Comparison of ENCODE assay signal across 12 cellular contexts in the genomic region with DNA sequence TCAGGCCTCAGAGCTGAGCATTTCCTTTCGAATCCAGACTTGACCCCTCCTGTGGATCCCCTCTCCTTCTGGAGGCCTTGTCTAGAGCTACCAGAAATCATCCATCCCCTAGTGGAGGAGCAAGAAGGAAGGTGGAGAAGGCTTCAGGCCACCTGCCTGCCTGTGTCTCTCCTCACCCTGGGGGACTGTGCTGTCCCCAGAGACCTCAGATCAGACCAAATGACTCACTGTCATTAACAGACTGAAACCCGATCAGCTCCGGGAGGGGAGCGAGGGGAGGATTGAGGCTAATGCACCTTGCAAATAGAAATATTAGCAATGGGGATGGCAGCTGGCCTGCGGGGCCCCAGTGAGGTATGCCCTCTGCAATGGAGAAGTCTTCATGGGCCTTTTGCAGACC. TPM values are rescaled to one million over a fixed set of nuclear protein-coding genes. Genes with fewer than 3 reads are reported as not detected.
DNase-seq lines count a peak whose midpoint lies in the region; ATAC-seq, FAIRE-seq and TF ChIP-seq lines count a peak whose summit lies in the region.
"Had no signal": no experiment of that assay in that cellular context is flagged by ENCODE, and none has a peak within 500 bp of the region (broad histone marks: within the 10 kb centered on the region; RNA-seq: fewer than 3 reads in every experiment).

No MANE protein-coding gene starts in this region.

- POLR2A ChIA-PET in CD4-positive, alpha-beta memory T cell (lab: Charles Lee; ENCODE audit: partially characterized antibody), result no interaction called here

- DNase-seq in GM18507 (ENCODE audit: extremely low spot score, insufficient read length, low read depth) (peak; percentile 81), kidney (peak; percentile 9), transverse colon (no peak), H54 (ENCODE audit: insufficient read length, low spot score) (no peak), NCI-H187 treated with DMSO at 0.1 percent for 48 hours (lab: John Stamatoyannopoulos, UW) (no peak)
- no peak for DNase-seq in CD4-positive, alpha-beta memory T cell
- DNase-seq: activated CD4-positive, CD25-positive, alpha-beta regulatory T cell treated with anti-CD3 and anti-CD28 coated beads, Interleukin-2, amount 50 U/mL, for 72 hours; NCI-H2081 treated with DMSO at 0.1 percent for 48 hours; trophoblast cell had no signal

- peaks cover 4 to 15% of the 10 kb centered on the region in 2 donors for H3K4me1 ChIP-seq in kidney (ENCODE audit: control insufficient read depth in 1 of 2, insufficient read depth in 1 of 2, low read depth in 1 of 2, low read length in 2 of 2)
- H3K4me1 ChIP-seq in CD4-positive, alpha-beta memory T cell (ENCODE audit: insufficient read depth, low read length), result no peaks in the 10 kb centered on the region
- peaks cover 0 to 7% (median 0%) of the 10 kb centered on the region in 4 donors for H3K4me1 ChIP-seq in transverse colon

- TF ChIP-seq POLR2A in transverse colon (IDR thresholded peaks at IDR 0.05) (no peak), H54 (IDR thresholded peaks at IDR 0.05; ENCODE audit: low read depth, low read length) (no peak)

- H3K36me3 Mint-ChIP-seq in CD4-positive, alpha-beta memory T cell, result no peaks in the 10 kb centered on the region

- 67% methylated on average over 5 of the region's 5 CpGs; no CpG with 5 or more reads in 1 of the 2 donors for WGBS in transverse colon (ENCODE audit: low coverage in 1 of 2), 2 donors

- H3K27me3 ChIP-seq in CD4-positive, alpha-beta memory T cell (ENCODE audit: insufficient read depth, low read length), result no peaks in the 10 kb centered on the region
- no peaks in the 10 kb centered on the region for H3K27me3 ChIP-seq in transverse colon

- H3K27ac Mint-ChIP-seq in CD4-positive, alpha-beta memory T cell, result no peak overlapping the region

- TF ChIP-seq EP300 in transverse colon (IDR thresholded peaks at IDR 0.05; ENCODE audit: low read depth), result no peak

- H3K27me3 Mint-ChIP-seq in CD4-positive, alpha-beta memory T cell, result peaks cover 2 to 8% of the 10 kb centered on the region in 2 donors

- no peak overlapping the region for H3K4me3 ChIP-seq in kidney (ENCODE audit: low read length in 2 of 2)
- H3K4me3 ChIP-seq in CD4-positive, alpha-beta memory T cell (ENCODE audit: low read length in 2 of 2), result no peak overlapping the region
- no peak overlapping the region for H3K4me3 ChIP-seq in transverse colon
- H3K4me3 ChIP-seq: skin epidermis had no signal

- CTCF ChIA-PET in CD4-positive, alpha-beta memory T cell (lab: Charles Lee; ENCODE audit: partially characterized antibody), result interaction anchor here (1.0 to 3.5 kb wide), 4 partner anchors 8 to 134 kb away, joined by 3 to 20 read pairs (median 4); no protein-coding TSS in a partner anchor

- intact Hi-C loops in kidney (cut with DNase I) (no loop called here), transverse colon (cut with DNase I; ENCODE audit: low total_unique reads) (no loop called here)
- intact Hi-C loops in CD4-positive, alpha-beta memory T cell (cut with micrococcal nuclease), result no loop called here

- H3K4me1 Mint-ChIP-seq in CD4-positive, alpha-beta memory T cell, result no peaks in the 10 kb centered on the region

- H3K9me3 Mint-ChIP-seq in CD4-positive, alpha-beta memory T cell, result no peaks in the 10 kb centered on the region

- no peak overlapping the region for H3K9ac ChIP-seq in kidney (ENCODE audit: low read length in 2 of 2)

- in situ Hi-C loops in transverse colon (cut with MboI; ENCODE audit: low pct_ligation_motif_present in 1 of 4, low pct_unique_long_range_greater_than_20kb in 1 of 4, low sequenced_read_pairs in 3 of 4), result no loop called here

- ATAC-seq in GM21528 (IDR thresholded peaks at IDR 0.05; ENCODE audit: low FRiP score, unreplicated experiment) (peak; percentile 56), HG03520 (IDR thresholded peaks at IDR 0.05; ENCODE audit: unreplicated experiment) (peak; percentile 78)

- H3K4me3 Mint-ChIP-seq in CD4-positive, alpha-beta memory T cell, result no peak overlapping the region

- no peaks in the 10 kb centered on the region for H3K36me3 ChIP-seq in kidney (ENCODE audit: control insufficient read depth in 1 of 2, insufficient read depth in 2 of 2, low read length in 2 of 2)
- H3K36me3 ChIP-seq in CD4-positive, alpha-beta memory T cell (ENCODE audit: insufficient read depth, low read length), result no peaks in the 10 kb centered on the region
- no peaks in the 10 kb centered on the region for H3K36me3 ChIP-seq in transverse colon

- FAIRE-seq in GM18507 (lab: Jason Lieb, UNC) (peak; percentile 96), kidney (lab: Jason Lieb, UNC) (no peak), H54 (lab: Jason Lieb, UNC) (no peak)

- TF ChIP-seq CTCF in kidney (IDR thresholded peaks at IDR 0.05; ENCODE audit: borderline replicate concordance, extremely low read depth, insufficient read depth) (no peak), transverse colon (IDR thresholded peaks at IDR 0.05) (no peak)

- H3K27ac ChIP-seq in kidney (ENCODE audit: low read depth in 2 of 2, low read length in 2 of 2) (no peak overlapping the region), transverse colon (no peak overlapping the region)
- no peak overlapping the region for H3K27ac ChIP-seq in CD4-positive, alpha-beta memory T cell (ENCODE audit: low read depth, low read length)
- H3K27ac ChIP-seq: skin epidermis had no signal

- H3K9me3 ChIP-seq in kidney (ENCODE audit: control insufficient read depth in 1 of 2, low read length in 2 of 2) (no peaks in the 10 kb centered on the region), transverse colon (no peaks in the 10 kb centered on the region)
- no peaks in the 10 kb centered on the region for H3K9me3 ChIP-seq in CD4-positive, alpha-beta memory T cell (ENCODE audit: control insufficient read depth in 1 of 2, low read length in 2 of 2)

RNA-seq across cellular contexts. Expression of a gene that starts 2.1 kb away (rescaled TPM):
- total RNA-seq in kidney, result not detected
- polyA plus RNA-seq in kidney (ENCODE audit: insufficient read depth, low read depth, low replicate concordance), result 2.3 TPM
- total RNA-seq in CD4-positive, alpha-beta memory T cell, result not detected
- not detected for polyA plus RNA-seq in CD4-positive, alpha-beta memory T cell
- total RNA-seq in transverse colon, result not detected

RNA-seq across cellular contexts. Expression of a gene that starts 12.9 kb away (rescaled TPM):
- total RNA-seq in kidney (49.5 TPM), transverse colon (10 to 100 TPM in 1 of 4 donors, 1 to 10 TPM in 1, not detected in 2; 2.9 to 23.2 TPM)
- 96.6 TPM for polyA plus RNA-seq in kidney (ENCODE audit: insufficient read depth, low read depth, low replicate concordance)
- total RNA-seq in CD4-positive, alpha-beta memory T cell, result 1 to 10 TPM; 5.2 to 5.7 TPM
- polyA plus RNA-seq in CD4-positive, alpha-beta memory T cell, result not detected

RNA-seq across cellular contexts. Expression of a gene that starts 46.0 kb away (rescaled TPM):
- total RNA-seq in kidney (4.9 TPM), transverse colon (1 to 10 TPM in 2 of 4 donors, not detected in 2; 1.3 to 5.6 TPM)
- 21.2 TPM for polyA plus RNA-seq in kidney (ENCODE audit: insufficient read depth, low read depth, low replicate concordance)
- not detected for total RNA-seq in CD4-positive, alpha-beta memory T cell
- under 1 TPM in 1 of 2 donors, not detected in 1; 0.10 TPM for polyA plus RNA-seq in CD4-positive, alpha-beta memory T cell

RNA-seq across cellular contexts. Expression of a gene that starts 55.9 kb away (rescaled TPM):
- total RNA-seq in kidney (1.1 TPM), transverse colon (under 1 TPM in 1 of 4 donors, not detected in 3; 0.79 TPM)
- not detected for polyA plus RNA-seq in kidney (ENCODE audit: insufficient read depth, low read depth, low replicate concordance)
- under 1 TPM; 0.41 to 0.78 TPM for total RNA-seq in CD4-positive, alpha-beta memory T cell
- polyA plus RNA-seq in CD4-positive, alpha-beta memory T cell, result not detected

Comparison
In these comparisons a context has a peak if more than half of its experiments do, and no peak if none do; other contexts are left out.
1. DNase-seq: peak in GM18507 (single experiment) and kidney (single experiment); none in CD4-positive, alpha-beta memory T cell (0 of 5), transverse colon (single experiment), H54 (single experiment) and NCI-H187 treated with DMSO at 0.1 percent for 48 hours (single experiment).